In genomic region chr1:112440574-112440973, GRCh38 we compare ENCODE assay signal across 2 cellular contexts.
TF ChIP-seq lines count a peak whose summit lies in the region.

No MANE protein-coding gene starts in this region.

TF ChIP-seq in K562, 482 proteins besides CTCF, POLR2A, EP300 and RAD21:
- TF ChIP-seq TFE3 (CRISPR knock-in tag; IDR thresholded peaks at IDR 0.05) (peak; percentile 52), PHB2 (IDR thresholded peaks at IDR 0.05; ENCODE audit: low read depth) (no peak)

TF ChIP-seq in endothelial cell of umbilical vein, 7 proteins besides CTCF, POLR2A, EP300 and RAD21:
- no peak for TF ChIP-seq POLR2AphosphoS5 (IDR thresholded peaks at IDR 0.05; ENCODE audit: insufficient read depth, low read depth, low read length)
- TF ChIP-seq FOS (IDR thresholded peaks at IDR 0.05; ENCODE audit: borderline replicate concordance, insufficient read depth, low read length): no peak
- no peak for TF ChIP-seq GATA2 (IDR thresholded peaks at IDR 0.05; ENCODE audit: insufficient read depth, insufficient read length, low read depth, low read length)
- TF ChIP-seq MYC (IDR thresholded peaks at IDR 0.05; ENCODE audit: low read depth, low read length): no peak
- TF ChIP-seq JUN (IDR thresholded peaks at IDR 0.05; ENCODE audit: borderline replicate concordance, insufficient read depth, insufficient read length, low read depth): no peak
- TF ChIP-seq EZH2 (IDR thresholded peaks at IDR 0.05; ENCODE audit: borderline replicate concordance, low read depth, low read length, severe bottlenecking): no peak
- no peak for TF ChIP-seq MAX (IDR thresholded peaks at IDR 0.05; ENCODE audit: insufficient read depth, insufficient read length)
